In genomic region chr5:91277093-91277626, GRCh38 we compare ENCODE assay signal across 17 cellular contexts.
DNase-seq lines count a peak whose midpoint lies in the region; ATAC-seq and TF ChIP-seq lines count a peak whose summit lies in the region.
"Had no signal": no experiment of that assay in that cellular context is flagged by ENCODE, and none has a peak within 500 bp of the region (broad histone marks: within the 10 kb centered on the region; RNA-seq: fewer than 3 reads in every experiment).

No MANE protein-coding gene starts in this region.

- H3K27ac ChIP-seq in CD4-positive, alpha-beta T cell (ENCODE audit: low read depth, low read length): no peak overlapping the region
- H3K27ac ChIP-seq: C4-2B, Peyer's patch had no signal

- no peak for ATAC-seq in CD4-positive, alpha-beta T cell (ENCODE audit: poor library complexity)

- H3K36me3 ChIP-seq in adipocyte (ENCODE audit: control insufficient read depth, insufficient read depth, low read length, severe bottlenecking): no peaks in the 10 kb centered on the region
- H3K36me3 ChIP-seq: Peyer's patch had no signal

- POLR2A ChIA-PET in CD4-positive, alpha-beta T cell (lab: Charles Lee): interaction anchor here (3.7 kb wide), 1 partner anchor 106 kb away, joined by 15 read pairs; the partner anchor contains the start of gene ARRDC3

- H3K27ac Mint-ChIP-seq in CD4-positive, alpha-beta T cell: no peak overlapping the region

- H3K27me3 Mint-ChIP-seq in CD4-positive, alpha-beta T cell: no peaks in the 10 kb centered on the region

- peaks cover 23% of the 10 kb centered on the region for H3K4me1 Mint-ChIP-seq in CD4-positive, alpha-beta T cell (ENCODE audit: low read depth)

- H3K4me1 ChIP-seq in adipocyte (ENCODE audit: control insufficient read depth, insufficient read depth, low read length): peaks cover 16% of the 10 kb centered on the region
- H3K4me1 ChIP-seq: Peyer's patch had no signal

- H3K9me3 ChIP-seq in CD4-positive, alpha-beta T cell (ENCODE audit: control insufficient read depth, low read length): no peaks in the 10 kb centered on the region
- H3K9me3 ChIP-seq in adipocyte (ENCODE audit: control insufficient read depth, low read length): no peaks in the 10 kb centered on the region
- H3K9me3 ChIP-seq: Peyer's patch had no signal

- H3K36me3 Mint-ChIP-seq in CD4-positive, alpha-beta T cell (ENCODE audit: low read depth): peaks cover 5% of the 10 kb centered on the region

- DNase-seq in NCI-H2227 (lab: John Stamatoyannopoulos, UW; ENCODE audit: unreplicated experiment) (peak; percentile 0), NCI-H2227 treated with DMSO at 0.1 percent for 48 hours (lab: John Stamatoyannopoulos, UW) (no peak), adipocyte (ENCODE audit: low read depth) (peak; percentile 29), renal cortical epithelial cell (ENCODE audit: low read depth) (peak; percentile 54), NOMO-1 (lab: John Stamatoyannopoulos, UW; ENCODE audit: unreplicated experiment in 2 of 2) (no peak), putamen (ENCODE audit: low spot score) (no peak)
- no peak for DNase-seq in CD4-positive, alpha-beta T cell
- DNase-seq: DMS153, EL, H7, NCI-H1105 treated with DMSO at 0.1 percent for 48 hours, NCI-H187, NCI-H2171 treated with DMSO at 0.1 percent for 48 hours, NCI-H510A treated with DMSO at 0.1 percent for 48 hours, Peyer's patch, SHP77 treated with DMSO at 0.1 percent for 48 hours had no signal

- intact Hi-C loops in CD4-positive, alpha-beta T cell (cut with DNase I, micrococcal nuclease): no loop called here

- no peak for TF ChIP-seq CTCF in CD4-positive, alpha-beta T cell (IDR thresholded peaks at IDR 0.05)

- H3K27me3 ChIP-seq in CD4-positive, alpha-beta T cell (ENCODE audit: control insufficient read depth, insufficient read depth, low read length): no peaks in the 10 kb centered on the region
- H3K27me3 ChIP-seq in adipocyte (replicated peaks; ENCODE audit: control insufficient read depth, insufficient read depth, low read length): no peaks in the 10 kb centered on the region
- H3K27me3 ChIP-seq: Peyer's patch had no signal

- H3K9me3 Mint-ChIP-seq in CD4-positive, alpha-beta T cell: no peaks in the 10 kb centered on the region

- H3K9ac ChIP-seq in adipocyte (ENCODE audit: low read length): no peak overlapping the region

- H3K4me3 Mint-ChIP-seq in CD4-positive, alpha-beta T cell: peak overlapping the region; percentile 38

- H3K4me3 ChIP-seq in adipocyte (ENCODE audit: low read length): no peak overlapping the region
- H3K4me3 ChIP-seq: Peyer's patch had no signal

- CTCF ChIA-PET in CD4-positive, alpha-beta T cell (lab: Charles Lee): no interaction called here

Comparison
In these comparisons a context has a peak if more than half of its experiments do, and no peak if none do; other contexts are left out.
1. DNase-seq: peak in NCI-H2227 (single experiment), adipocyte (single experiment) and renal cortical epithelial cell (single experiment); none in NCI-H2227 treated with DMSO at 0.1 percent for 48 hours (single experiment), CD4-positive, alpha-beta T cell (0 of 10), NOMO-1 (0 of 2) and putamen (single experiment).